In the genomic region with DNA sequence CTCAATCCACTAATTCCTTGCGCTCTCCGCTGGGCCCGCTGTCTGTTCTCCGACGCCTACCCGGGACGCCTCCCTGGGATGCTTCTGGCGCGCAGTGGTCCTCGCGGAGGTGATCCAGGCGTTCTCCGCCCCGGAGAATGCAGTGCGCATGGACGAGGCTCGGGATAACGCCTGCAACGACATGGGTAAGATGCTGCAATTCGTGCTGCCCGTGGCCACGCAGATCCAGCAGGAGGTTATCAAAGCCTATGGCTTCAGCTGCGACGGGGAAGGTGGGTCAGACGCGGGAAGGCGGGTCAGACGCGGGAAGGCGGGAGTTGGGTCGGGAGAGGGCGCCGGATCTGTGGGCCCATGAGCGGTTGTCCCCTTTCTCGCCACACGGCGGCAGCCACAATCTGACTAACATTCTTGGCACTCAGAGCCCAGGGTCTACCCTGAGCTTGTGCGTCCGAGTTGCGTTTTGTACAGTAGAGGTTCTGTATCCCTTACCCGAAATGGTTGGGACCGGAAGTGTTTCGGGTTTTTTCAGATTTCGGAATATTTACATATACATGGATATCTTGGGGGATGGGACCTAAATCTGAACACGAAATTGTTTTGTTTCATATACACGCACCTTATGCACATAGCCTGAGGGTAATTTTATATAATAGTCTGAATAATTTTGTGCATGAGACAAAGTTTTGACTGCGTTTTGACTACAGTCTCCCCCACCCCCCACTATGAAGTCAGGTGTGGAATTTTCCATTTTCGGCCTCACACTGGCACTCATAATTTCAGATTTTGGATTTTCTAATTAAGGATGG, we compare ENCODE assay signal across 8 cellular contexts. TPM values are rescaled to one million over a fixed set of nuclear protein-coding genes. Genes with fewer than 3 reads are reported as not detected.
DNase-seq lines count a peak whose midpoint lies in the region; ATAC-seq lines count a peak whose summit lies in the region.

No MANE protein-coding gene starts in this region.

- ATAC-seq in HG03457 (IDR thresholded peaks at IDR 0.05; ENCODE audit: unreplicated experiment) (peak; percentile 33), left lobe of liver (peak; percentile 64)

- peak overlapping the region; percentile 93 for H3K4me3 Mint-ChIP-seq in activated CD4-positive, alpha-beta T cell treated with anti-CD3 and anti-CD28 coated beads, Interleukin-2, amount 10 ng/mL, durations not matched to agents 24 days and 14 days

- intact Hi-C loops in activated CD4-positive, alpha-beta T cell treated with anti-CD3 and anti-CD28 coated beads, Interleukin-2, amount 10 ng/mL, durations not matched to agents 24 days and 14 days (cut with micrococcal nuclease), result loop anchor here (1.0 to 2.0 kb wide), 9 partner anchors 9 to 165 kb away; a partner anchor contains a TSS

- H3K27ac Mint-ChIP-seq in activated CD4-positive, alpha-beta T cell treated with anti-CD3 and anti-CD28 coated beads, Interleukin-2, amount 10 ng/mL, durations not matched to agents 24 days and 14 days, result peak overlapping the region; percentile 98

- H3K4me1 Mint-ChIP-seq in activated CD4-positive, alpha-beta T cell treated with anti-CD3 and anti-CD28 coated beads, Interleukin-2, amount 10 ng/mL, durations not matched to agents 24 days and 14 days, result peaks cover 62% of the 10 kb centered on the region

- no peaks in the 10 kb centered on the region for H3K27me3 Mint-ChIP-seq in activated CD4-positive, alpha-beta T cell treated with anti-CD3 and anti-CD28 coated beads, Interleukin-2, amount 10 ng/mL, durations not matched to agents 24 days and 14 days

- H3K9me3 Mint-ChIP-seq in activated CD4-positive, alpha-beta T cell treated with anti-CD3 and anti-CD28 coated beads, Interleukin-2, amount 10 ng/mL, durations not matched to agents 24 days and 14 days, result no peaks in the 10 kb centered on the region

- DNase-seq in Ammon's horn (ENCODE audit: low spot score) (peak; percentile 95), GM19238 (ENCODE audit: insufficient read length, low spot score) (peak; percentile 71), NCI-H524 (lab: John Stamatoyannopoulos, UW) (peak; percentile 91 to 92), dedifferentiated amniotic fluid mesenchymal stem cell (ENCODE audit: extremely low spot score) (peak; percentile 93), left lobe of liver (ENCODE audit: low spot score) (peak; percentile 89)
- peak; percentile 96 for DNase-seq in activated CD4-positive, alpha-beta T cell treated with anti-CD3 and anti-CD28 coated beads, Interleukin-2, amount 10 ng/mL, durations not matched to agents 24 days and 14 days
- DNase-seq in stimulated activated CD4-positive, alpha-beta T cell treated with anti-CD3 and anti-CD28 coated beads, Interleukin-1b, Interleukin-23, amount 100 ng/mL, for 48 hours, result peak; percentile 91

- peaks cover 43% of the 10 kb centered on the region for H3K36me3 Mint-ChIP-seq in activated CD4-positive, alpha-beta T cell treated with anti-CD3 and anti-CD28 coated beads, Interleukin-2, amount 10 ng/mL, durations not matched to agents 24 days and 14 days (ENCODE audit: low read depth)

RNA-seq across cellular contexts. Expression of a gene that starts 0.8 kb away (rescaled TPM):
- total RNA-seq in activated CD4-positive, alpha-beta T cell treated with anti-CD3 and anti-CD28 coated beads, Interleukin-2, amount 10 ng/mL, durations not matched to agents 24 days and 14 days, result 168 and 174 TPM in 2 replicates
- 86.3 TPM for total RNA-seq in left lobe of liver

RNA-seq across cellular contexts. Expression of a gene that starts 1.0 kb away (rescaled TPM):
- not detected in 2 replicates for total RNA-seq in activated CD4-positive, alpha-beta T cell treated with anti-CD3 and anti-CD28 coated beads, Interleukin-2, amount 10 ng/mL, durations not matched to agents 24 days and 14 days
- total RNA-seq in left lobe of liver, result not detected

RNA-seq across cellular contexts. Expression of a gene that starts 6.6 kb away (rescaled TPM):
- total RNA-seq in activated CD4-positive, alpha-beta T cell treated with anti-CD3 and anti-CD28 coated beads, Interleukin-2, amount 10 ng/mL, durations not matched to agents 24 days and 14 days, result 349 and 355 TPM in 2 replicates
- total RNA-seq in left lobe of liver, result 17.8 TPM

RNA-seq across cellular contexts. Expression of a gene that starts 16.8 kb away (rescaled TPM):
- 61.6 and 66.8 TPM in 2 replicates for total RNA-seq in activated CD4-positive, alpha-beta T cell treated with anti-CD3 and anti-CD28 coated beads, Interleukin-2, amount 10 ng/mL, durations not matched to agents 24 days and 14 days
- 22.0 TPM for total RNA-seq in left lobe of liver

RNA-seq across cellular contexts. Expression of a gene that starts 25.9 kb away (rescaled TPM):
- total RNA-seq in activated CD4-positive, alpha-beta T cell treated with anti-CD3 and anti-CD28 coated beads, Interleukin-2, amount 10 ng/mL, durations not matched to agents 24 days and 14 days, result 474 and 487 TPM in 2 replicates
- 129 TPM for total RNA-seq in left lobe of liver

Comparison
In these comparisons a context has a peak if more than half of its experiments do, and no peak if none do; other contexts are left out.
1. Peak in every context shown above with its lines: DNase-seq and ATAC-seq.
2. RNA of a gene that starts 6.6 kb away (total RNA-seq): 349 to 355 TPM in activated CD4-positive, alpha-beta T cell treated with anti-CD3 and anti-CD28 coated beads, Interleukin-2, amount 10 ng/mL, durations not matched to agents 24 days and 14 days; 17.8 TPM in left lobe of liver (single experiment); every median in the first group is over 10 times any median in the second.